ENCODE assay signal across 22 cellular contexts in the genomic region with DNA sequence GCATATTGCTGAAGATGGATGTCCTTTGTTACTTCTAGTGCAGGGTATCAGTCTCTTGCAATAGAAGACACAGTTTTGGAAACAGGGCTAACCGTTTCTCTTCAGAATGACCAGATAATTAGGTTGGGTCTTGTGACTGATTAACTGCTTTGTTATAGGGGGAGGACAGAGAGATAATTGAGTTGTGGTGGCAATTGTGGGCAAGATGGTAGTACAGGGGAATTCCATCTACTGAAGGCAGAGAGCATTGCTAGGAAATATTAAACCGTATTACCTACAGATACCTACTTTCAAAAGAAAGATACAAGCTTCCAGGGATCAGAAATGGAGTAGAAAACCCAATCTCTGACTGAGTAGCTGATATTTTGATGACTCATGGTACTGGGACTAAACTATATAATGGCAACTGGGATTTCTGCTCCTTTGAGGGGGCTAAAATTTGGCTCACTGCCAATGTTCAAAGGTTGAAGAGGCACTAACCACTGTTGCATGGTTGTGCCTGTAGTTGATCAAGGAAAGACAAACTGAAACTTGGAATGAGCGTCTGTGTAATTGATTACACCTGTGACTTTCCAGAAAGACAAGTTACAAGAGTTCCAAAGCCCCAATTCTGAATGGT.
DNase-seq lines count a peak whose midpoint lies in the region; ATAC-seq and TF ChIP-seq lines count a peak whose summit lies in the region.
"Had no signal": no experiment of that assay in that cellular context is flagged by ENCODE, and none has a peak within 500 bp of the region (broad histone marks: within the 10 kb centered on the region; RNA-seq: fewer than 3 reads in every experiment).

No MANE protein-coding gene starts in this region.

- no peaks in the 10 kb centered on the region for H3K36me3 ChIP-seq in WERI-Rb-1
- H3K36me3 ChIP-seq: suprapubic skin had no signal

- no peak overlapping the region for H3K27ac ChIP-seq in WERI-Rb-1
- H3K27ac ChIP-seq: PC-9, suprapubic skin had no signal

- DNase-seq in ELR (ENCODE audit: low read depth) (peak; percentile 7), NCI-H1105 (lab: John Stamatoyannopoulos, UW) (peak; percentile 11), fibroblast of mammary gland (ENCODE audit: low read depth) (peak; percentile 3), WERI-Rb-1 (no peak)
- DNase-seq: activated CD4-positive, alpha-beta T cell treated with anti-CD3 and anti-CD28 coated beads, Interleukin-2, amount 10 ng/mL, durations not matched to agents 24 days and 14 days; activated T-cell treated with anti-CD3 and anti-CD28 coated beads, Interleukin-2, amount 50 U/mL, for 4 hours; CD4-positive, CD25-positive, alpha-beta regulatory T cell; NCI-H2081; NCI-H510A; NK-92 treated with Interleukin-12 subunit alpha and Interleukin-12 subunit beta, amount 100 ng/mL, for 24 hours; PC-9; SHP77 treated with DMSO at 0.1 percent for 48 hours; stimulated activated CD4-positive, alpha-beta T cell treated with anti-CD3 and anti-CD28 coated beads, Interleukin-4, amount 100 ng/mL, for 4 hours; SW 1271; T1000 had no signal

- ATAC-seq in GM18870 (IDR thresholded peaks at IDR 0.05; ENCODE audit: unreplicated experiment) (peak; percentile 70), GM19452 (IDR thresholded peaks at IDR 0.05; ENCODE audit: unreplicated experiment) (no peak), GM19455 (IDR thresholded peaks at IDR 0.05; ENCODE audit: unreplicated experiment) (no peak)
- ATAC-seq: activated T-cell treated with anti-CD3 and anti-CD28 coated beads, Interleukin-2, amount 50 U/mL, for 4 hours; left lobe of liver; sciatic nerve; stimulated activated memory B cell treated with anti-CD40 and anti-IgM and Interleukin-4, amounts not matched to agents 10 μg/mL and 1 μg/mL and 100 μg/mL, for 72 hours had no signal

- no peak overlapping the region for H3K4me3 ChIP-seq in fibroblast of mammary gland (ENCODE audit: control insufficient read depth, low read depth, low read length)
- no peak overlapping the region for H3K4me3 ChIP-seq in WERI-Rb-1 (ENCODE audit: low read depth, low read length)
- H3K4me3 ChIP-seq: PC-9, suprapubic skin had no signal

- TF ChIP-seq CTCF in fibroblast of mammary gland (conservative IDR thresholded peaks at IDR 0.05; ENCODE audit: control insufficient read depth, insufficient read depth, low read depth, low read length): no peak
- no peak for TF ChIP-seq CTCF in WERI-Rb-1 (IDR thresholded peaks at IDR 0.05; ENCODE audit: low read depth, low read length)

- no peaks in the 10 kb centered on the region for H3K9me3 ChIP-seq in WERI-Rb-1 (ENCODE audit: severe bottlenecking)
- H3K9me3 ChIP-seq: suprapubic skin had no signal

- no peaks in the 10 kb centered on the region for H3K27me3 ChIP-seq in WERI-Rb-1 (ENCODE audit: insufficient read depth, low read depth, severe bottlenecking)
- H3K27me3 ChIP-seq: suprapubic skin had no signal
